Comparison of ENCODE assay signal across 28 cellular contexts in genomic region chr2:181745796-181746540, GRCh38.
"Had no signal": no experiment of that assay in that cellular context is flagged by ENCODE, and none has a peak within 500 bp of the region (broad histone marks: within the 10 kb centered on the region; RNA-seq: fewer than 3 reads in every experiment).

No MANE protein-coding gene starts in this region.

- H3K4me3 ChIP-seq: left ventricle myocardium inferior, lung, mucosa of descending colon, pancreas, prostate gland, skin epidermis, testis, thyroid gland, transverse colon, upper lobe of right lung had no signal

- H3K36me3 Mint-ChIP-seq: memory B cell; naive thymus-derived CD4-positive, alpha-beta T cell; natural killer cell treated with Interleukin-12 subunit alpha and Interleukin-12 subunit beta and Interleukin-15 and Interleukin-18, amount 100 ng/mL, for 72 hours had no signal

- H3K27ac ChIP-seq: left ventricle myocardium inferior, pancreas, prostate gland, skin epidermis, testis, thyroid gland, transverse colon, upper lobe of right lung had no signal

- DNase-seq: hippocampal formation; left colon; left ventricle myocardium inferior; midbrain; mucosa of descending colon; naive thymus-derived CD4-positive, alpha-beta T cell; nucleus accumbens; pancreas; retina; right cardiac atrium; stimulated activated CD4-positive, alpha-beta T cell treated with anti-CD3 and anti-CD28 coated beads, Interleukin-12 subunit alpha, Interleukin-12 subunit beta, amount 100 ng/mL, for 4 hours; stimulated activated CD4-positive, alpha-beta T cell treated with anti-CD3 and anti-CD28 coated beads, Interleukin-15, amount 100 ng/mL, for 24 hours; stimulated activated CD4-positive, alpha-beta T cell treated with anti-CD3 and anti-CD28 coated beads, Interleukin-2, amount 100 ng/mL, for 24 hours; stimulated activated CD4-positive, alpha-beta T cell treated with anti-CD3 and anti-CD28 coated beads, Interleukin-4, amount 100 ng/mL, for 1 hour; stimulated activated naive CD4-positive, alpha-beta T cell; testis; thyroid gland; transverse colon; upper lobe of right lung had no signal

- H3K4me3 Mint-ChIP-seq: memory B cell; naive thymus-derived CD4-positive, alpha-beta T cell; natural killer cell treated with Interleukin-12 subunit alpha and Interleukin-12 subunit beta and Interleukin-15 and Interleukin-18, amount 100 ng/mL, for 72 hours; neural crest cell; stimulated activated naive CD8-positive, alpha-beta T cell treated with anti-CD3 and anti-CD28 coated beads, Interleukin-15, Interleukin-2, amounts not matched to agents 100 ng/mL and 50 ng/mL, for 24 hours had no signal

- H3K27ac Mint-ChIP-seq: memory B cell; naive thymus-derived CD4-positive, alpha-beta T cell; natural killer cell treated with Interleukin-12 subunit alpha and Interleukin-12 subunit beta and Interleukin-15 and Interleukin-18, amount 100 ng/mL, for 72 hours; stimulated activated naive CD8-positive, alpha-beta T cell treated with anti-CD3 and anti-CD28 coated beads, Interleukin-15, Interleukin-2, amounts not matched to agents 100 ng/mL and 50 ng/mL, for 24 hours had no signal

- H3K27me3 ChIP-seq: pancreas, testis, thyroid gland, transverse colon, upper lobe of right lung had no signal

- H3K4me1 ChIP-seq: prostate gland, testis, thyroid gland had no signal

- FAIRE-seq: pancreas, urothelium cell line had no signal

- H3K9me3 ChIP-seq: left ventricle myocardium inferior, mucosa of descending colon, pancreas, prostate gland, testis, thyroid gland, transverse colon, upper lobe of right lung had no signal

- H3K9me3 Mint-ChIP-seq: memory B cell; naive thymus-derived CD4-positive, alpha-beta T cell; natural killer cell treated with Interleukin-12 subunit alpha and Interleukin-12 subunit beta and Interleukin-15 and Interleukin-18, amount 100 ng/mL, for 72 hours; stimulated activated naive CD8-positive, alpha-beta T cell treated with anti-CD3 and anti-CD28 coated beads, Interleukin-15, Interleukin-2, amounts not matched to agents 100 ng/mL and 50 ng/mL, for 24 hours had no signal

- H3K4me1 Mint-ChIP-seq: naive thymus-derived CD4-positive, alpha-beta T cell had no signal

- ATAC-seq: left colon; mucosa of descending colon; naive thymus-derived CD4-positive, alpha-beta T cell; natural killer cell treated with Interleukin-12 subunit alpha and Interleukin-12 subunit beta and Interleukin-15 and Interleukin-18, amount 100 ng/mL, for 72 hours; pancreas; right cardiac atrium; sciatic nerve; upper lobe of right lung had no signal

- H3K36me3 ChIP-seq: left ventricle myocardium inferior, pancreas, prostate gland, thyroid gland, transverse colon, upper lobe of right lung had no signal
